In the genomic region with DNA sequence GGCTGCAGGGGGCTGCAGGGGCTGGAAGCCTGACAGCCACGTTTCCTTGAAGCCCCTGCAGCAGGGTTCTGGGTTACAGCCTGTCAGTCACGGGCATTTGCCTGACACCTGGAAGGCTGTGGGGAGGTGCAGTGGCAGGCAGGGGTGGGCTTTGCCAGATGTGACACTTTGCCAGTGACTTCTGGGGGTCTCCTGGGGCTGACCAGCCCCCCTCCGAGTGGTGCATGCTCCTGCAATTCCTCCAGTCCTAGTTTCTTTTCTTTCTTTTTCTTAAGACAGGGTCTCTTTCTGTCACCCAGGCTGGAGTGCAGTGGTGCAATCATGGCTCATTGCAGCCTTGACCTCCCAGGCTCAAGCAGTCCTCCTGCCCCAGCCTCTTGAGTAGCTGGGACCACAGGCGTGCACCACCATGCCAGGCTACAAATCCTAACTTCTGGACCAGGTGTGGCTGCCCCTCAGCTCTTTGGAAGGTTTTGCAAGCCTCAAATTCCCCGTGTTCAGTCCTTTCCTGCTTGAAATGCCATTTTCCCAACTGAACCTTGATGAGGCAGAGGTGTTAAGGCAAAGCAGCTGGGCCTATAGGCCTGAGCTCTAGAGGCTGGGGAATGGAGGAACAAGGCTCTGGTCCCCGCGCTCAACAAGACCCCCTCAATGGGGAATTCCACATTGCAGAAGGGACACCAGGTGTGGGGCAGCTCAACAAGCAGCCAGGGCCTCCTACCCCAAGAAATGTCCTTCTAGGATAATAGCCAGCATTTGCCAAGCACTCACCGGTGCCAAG, we compare ENCODE assay signal across 1 cellular context.
TF ChIP-seq lines count a peak whose summit lies in the region.

No MANE protein-coding gene starts in this region.

TF ChIP-seq in GM12878, 131 proteins besides CTCF, POLR2A, EP300 and RAD21:
- no peak for TF ChIP-seq CEBPZ (IDR thresholded peaks at IDR 0.05; ENCODE audit: low read depth, low read length)
- TF ChIP-seq ATF7 (IDR thresholded peaks at IDR 0.05; ENCODE audit: low read depth): no peak
- no peak for TF ChIP-seq POLR2AphosphoS5 (IDR thresholded peaks at IDR 0.05; ENCODE audit: low read length)
- TF ChIP-seq CEBPB (IDR thresholded peaks at IDR 0.05; ENCODE audit: borderline replicate concordance in 1 of 2, low read depth in 2 of 2, low read length in 2 of 2): no peak
- TF ChIP-seq, protein P1, sequence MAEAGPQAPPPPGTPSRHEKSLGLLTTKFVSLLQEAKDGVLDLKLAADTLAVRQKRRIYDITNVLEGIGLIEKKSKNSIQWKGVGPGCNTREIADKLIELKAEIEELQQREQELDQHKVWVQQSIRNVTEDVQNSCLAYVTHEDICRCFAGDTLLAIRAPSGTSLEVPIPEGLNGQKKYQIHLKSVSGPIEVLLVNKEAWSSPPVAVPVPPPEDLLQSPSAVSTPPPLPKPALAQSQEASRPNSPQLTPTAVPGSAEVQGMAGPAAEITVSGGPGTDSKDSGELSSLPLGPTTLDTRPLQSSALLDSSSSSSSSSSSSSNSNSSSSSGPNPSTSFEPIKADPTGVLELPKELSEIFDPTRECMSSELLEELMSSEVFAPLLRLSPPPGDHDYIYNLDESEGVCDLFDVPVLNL (IDR thresholded peaks at IDR 0.05; ENCODE audit: low read depth, low read length): no peak
- no peak for TF ChIP-seq ZNF622 (IDR thresholded peaks at IDR 0.05)
- TF ChIP-seq JUND (IDR thresholded peaks at IDR 0.05; ENCODE audit: low read depth, low read length): no peak
- no peak for TF ChIP-seq CHD2 (IDR thresholded peaks at IDR 0.05; ENCODE audit: borderline replicate concordance, low read depth, low read length)
- no peak for TF ChIP-seq SMC3 (IDR thresholded peaks at IDR 0.05; ENCODE audit: borderline replicate concordance, low read length)
- no peak for TF ChIP-seq RUNX3 (IDR thresholded peaks at IDR 0.05; ENCODE audit: low read length)
